8 cellular contexts compared by ENCODE assay signal in the genomic region with DNA sequence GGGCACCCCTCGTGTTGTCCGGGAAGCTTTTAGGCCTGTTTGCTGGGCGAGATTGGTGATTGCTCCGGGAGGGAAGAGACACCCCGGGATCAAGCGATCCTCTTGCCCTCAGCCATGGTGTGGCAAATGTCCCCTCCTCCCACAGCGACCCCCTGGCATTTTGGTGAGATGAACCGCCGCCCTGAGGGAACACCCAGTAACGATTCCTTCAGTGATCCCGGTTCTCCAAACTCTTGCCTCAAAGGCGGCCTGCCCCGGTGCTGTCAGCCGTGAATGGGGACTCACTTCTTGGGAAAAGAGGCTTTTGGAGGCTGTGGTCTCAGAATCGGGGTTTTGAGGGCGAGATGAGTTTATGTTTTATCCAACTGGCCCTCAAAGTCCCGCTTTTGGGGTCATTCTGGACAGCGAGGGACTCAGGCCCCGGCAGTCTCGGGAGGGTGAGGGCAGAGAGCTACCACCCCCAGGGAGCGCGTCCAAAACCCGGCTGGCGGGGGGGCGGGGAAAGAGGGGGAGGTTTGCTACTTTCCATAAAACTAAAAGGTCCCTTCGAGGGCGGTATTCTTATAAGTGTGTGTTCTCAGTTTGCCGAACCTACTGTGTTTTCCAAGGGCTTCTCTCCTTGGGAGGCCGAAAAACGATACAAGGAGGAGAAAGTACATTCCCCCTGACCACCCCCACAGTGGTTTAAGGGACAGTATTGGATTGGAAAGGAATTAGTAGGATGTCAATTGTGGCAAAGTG.
DNase-seq lines count a peak whose midpoint lies in the region; ATAC-seq, FAIRE-seq and TF ChIP-seq lines count a peak whose summit lies in the region.

No MANE protein-coding gene starts in this region.

- no peak for DNase-seq in activated CD4-positive, alpha-beta T cell treated with anti-CD3 and anti-CD28 coated beads, Interleukin-2, amount 10 ng/mL, durations not matched to agents 24 days and 14 days
- no peak for DNase-seq in activated CD4-positive, alpha-beta T cell treated with anti-CD3 and anti-CD28 coated beads for 4 hours
- DNase-seq in adipocyte (ENCODE audit: low read depth) = peak; percentile 38
- DNase-seq in kidney epithelial cell (ENCODE audit: low read depth) = no peak
- DNase-seq in thoracic aorta (ENCODE audit: low spot score) = no peak
- DNase-seq in Ammon's horn (ENCODE audit: low spot score) = no peak
- no peak for DNase-seq in GM19239 (ENCODE audit: insufficient read length, low spot score)
- DNase-seq in NCI-H82 treated with DMSO at 0.1 percent for 48 hours (lab: John Stamatoyannopoulos, UW; ENCODE audit: unreplicated experiment) = no peak

- H3K36me3 ChIP-seq in adipocyte (ENCODE audit: control insufficient read depth, insufficient read depth, low read length, severe bottlenecking) = no peaks in the 10 kb centered on the region
- H3K36me3 ChIP-seq in kidney epithelial cell (ENCODE audit: control insufficient read depth, insufficient read depth, low read length) = no peaks in the 10 kb centered on the region
- H3K36me3 ChIP-seq in thoracic aorta = no peaks in the 10 kb centered on the region

- H3K4me1 ChIP-seq in adipocyte (ENCODE audit: control insufficient read depth, insufficient read depth, low read length) = peaks cover 42% of the 10 kb centered on the region
- peaks cover 10 to 51% of the 10 kb centered on the region in 2 donors for H3K4me1 ChIP-seq in thoracic aorta (ENCODE audit: control insufficient read depth in 1 of 2, low read depth in 2 of 2)

- no peaks in the 10 kb centered on the region for H3K9me3 Mint-ChIP-seq in activated CD4-positive, alpha-beta T cell treated with anti-CD3 and anti-CD28 coated beads, Interleukin-2, amount 10 ng/mL, durations not matched to agents 24 days and 14 days

- H3K4me1 Mint-ChIP-seq in activated CD4-positive, alpha-beta T cell treated with anti-CD3 and anti-CD28 coated beads, Interleukin-2, amount 10 ng/mL, durations not matched to agents 24 days and 14 days = peaks cover 15% of the 10 kb centered on the region

- ATAC-seq in thoracic aorta (ENCODE audit: insufficient number of reproducible peaks, low FRiP score, low read depth) = no peak

- H3K9ac ChIP-seq in adipocyte (ENCODE audit: low read length) = peak overlapping the region; percentile 96

- intact Hi-C loops in activated CD4-positive, alpha-beta T cell treated with anti-CD3 and anti-CD28 coated beads, Interleukin-2, amount 10 ng/mL, durations not matched to agents 24 days and 14 days (cut with micrococcal nuclease) = no loop called here

- no peaks in the 10 kb centered on the region for H3K27me3 ChIP-seq in adipocyte (replicated peaks; ENCODE audit: control insufficient read depth, insufficient read depth, low read length)
- no peaks in the 10 kb centered on the region for H3K27me3 ChIP-seq in kidney epithelial cell (ENCODE audit: control insufficient read depth, insufficient read depth, low read length)
- no peaks in the 10 kb centered on the region for H3K27me3 ChIP-seq in thoracic aorta (replicated peaks; ENCODE audit: insufficient read depth)

- H3K27ac ChIP-seq in thoracic aorta = peak overlapping the region; percentile 66 to 84

- peak overlapping the region; percentile 78 for H3K4me3 Mint-ChIP-seq in activated CD4-positive, alpha-beta T cell treated with anti-CD3 and anti-CD28 coated beads, Interleukin-2, amount 10 ng/mL, durations not matched to agents 24 days and 14 days

- H3K9me3 ChIP-seq in adipocyte (ENCODE audit: control insufficient read depth, low read length) (no peaks in the 10 kb centered on the region), thoracic aorta (no peaks in the 10 kb centered on the region)

- H3K36me3 Mint-ChIP-seq in activated CD4-positive, alpha-beta T cell treated with anti-CD3 and anti-CD28 coated beads, Interleukin-2, amount 10 ng/mL, durations not matched to agents 24 days and 14 days (ENCODE audit: low read depth) = no peaks in the 10 kb centered on the region

- H3K4me3 ChIP-seq in adipocyte (ENCODE audit: low read length) (peak overlapping the region; percentile 97), kidney epithelial cell (ENCODE audit: low read depth, low read length) (peak overlapping the region; percentile 85), thoracic aorta (peak overlapping the region; percentile 99)

- TF ChIP-seq CTCF in kidney epithelial cell (IDR thresholded peaks at IDR 0.05; ENCODE audit: insufficient read depth, low read length, poor library complexity, severe bottlenecking) (no peak), thoracic aorta (IDR thresholded peaks at IDR 0.05) (no peak)

- no peak for FAIRE-seq in GM19239 (lab: Jason Lieb, UNC)

- no peak overlapping the region for H3K27ac Mint-ChIP-seq in activated CD4-positive, alpha-beta T cell treated with anti-CD3 and anti-CD28 coated beads, Interleukin-2, amount 10 ng/mL, durations not matched to agents 24 days and 14 days

- H3K27me3 Mint-ChIP-seq in activated CD4-positive, alpha-beta T cell treated with anti-CD3 and anti-CD28 coated beads, Interleukin-2, amount 10 ng/mL, durations not matched to agents 24 days and 14 days = peaks cover 23% of the 10 kb centered on the region
